Comparison of ENCODE assay signal across 3 cellular contexts in genomic region chr1:46238835-46239234, GRCh38. TPM values are rescaled to one million over a fixed set of nuclear protein-coding genes. Genes with fewer than 3 reads are reported as not detected.
"Had no signal": no experiment of that assay in that cellular context is flagged by ENCODE, and none has a peak within 500 bp of the region (broad histone marks: within the 10 kb centered on the region; RNA-seq: fewer than 3 reads in every experiment).

No MANE protein-coding gene starts in this region.

RNA-seq across cellular contexts. Expression of gene RAD54L, which starts 8.7 kb away (rescaled TPM):
- total RNA-seq: mesenteric fat pad, right atrium auricular region had no signal

RNA-seq across cellular contexts. Expression of gene LURAP1, which starts 35.7 kb away (rescaled TPM):
- total RNA-seq: activated T-cell treated with anti-CD3 and anti-CD28 coated beads, Interleukin-2, amount 50 U/mL, for 4 hours had no signal
